ENCODE assay signal across 9 cellular contexts in the genomic region with DNA sequence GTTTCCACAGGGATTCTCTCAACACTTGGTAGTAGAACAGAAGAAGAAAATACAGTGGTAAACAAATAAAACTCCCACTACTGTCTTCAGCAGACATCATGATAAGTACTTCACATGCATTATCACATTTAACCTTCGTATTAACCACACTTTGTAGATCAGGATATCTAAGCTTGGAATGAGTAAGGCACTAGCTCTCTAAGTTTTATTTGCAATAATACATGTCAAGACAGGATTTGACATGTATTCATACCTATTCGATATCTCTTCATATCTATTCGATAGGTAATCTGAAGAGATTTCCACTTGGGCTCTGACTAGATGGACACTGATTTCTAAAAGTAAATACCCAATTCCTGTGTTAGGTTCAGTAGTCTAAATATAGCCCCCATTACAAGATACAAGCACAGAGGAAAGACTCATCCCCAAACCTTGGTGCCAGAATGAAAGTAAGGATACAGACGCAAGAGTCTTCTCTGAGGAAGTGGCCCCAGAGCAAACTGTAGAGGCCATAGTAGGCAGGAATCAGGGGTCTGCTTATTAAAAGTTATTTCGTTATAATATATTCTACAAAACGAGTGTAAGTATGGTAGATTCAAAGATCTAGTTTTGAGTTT. TPM values are rescaled to one million over a fixed set of nuclear protein-coding genes. Genes with fewer than 3 reads are reported as not detected.
"Had no signal": no experiment of that assay in that cellular context is flagged by ENCODE, and none has a peak within 500 bp of the region (broad histone marks: within the 10 kb centered on the region; RNA-seq: fewer than 3 reads in every experiment).

No MANE protein-coding gene starts in this region.

- ATAC-seq: HCT116, HepG2 had no signal

- DNase-seq: GM23248, GOT3, H7, HFFc6 had no signal

- H3K36me3 ChIP-seq: HAP-1 had no signal

- H3K9ac ChIP-seq: GM23248 had no signal

- H3K4me1 ChIP-seq: HAP-1 had no signal

- H3K27ac ChIP-seq: GM23248, HL-60 had no signal

- H3K4me3 ChIP-seq: GM23248, HAP-1 had no signal

- H3K9me3 ChIP-seq: HAP-1 had no signal

RNA-seq across cellular contexts. Expression of gene FOXP2, which starts 58.4 kb away (rescaled TPM):
- total RNA-seq: HepG2 had no signal
- polyA plus RNA-seq: IgD-negative memory B cell had no signal
